ENCODE assay signal across 8 cellular contexts in genomic region chr1:9069324-9070100, GRCh38. TPM values are rescaled to one million over a fixed set of nuclear protein-coding genes. Genes with fewer than 3 reads are reported as not detected.
A peak's percentile ranks its signal among the peaks of the same experiment; 100 is the strongest.
DNase-seq lines count a peak whose midpoint lies in the region; ATAC-seq, FAIRE-seq and TF ChIP-seq lines count a peak whose summit lies in the region.

SLC2A5 (minus strand) TSS chr1:9069635; CDS start chr1:9069536, 99 bp downstream.

- 0 out of 2 replicates have a peak, but pooled peaks have one; percentile 4 for TF ChIP-seq CTCF in GM12875 (IDR thresholded peaks at IDR 0.05; ENCODE audit: borderline replicate concordance, insufficient read depth, low read depth, low read length)
- TF ChIP-seq CTCF in GM12878 (IDR thresholded peaks at IDR 0.05 in 2 of 3, conservative IDR thresholded peaks at IDR 0.05 in 1 of 3; ENCODE audit: control insufficient read depth in 2 of 3, extremely low read depth in 1 of 3, insufficient read depth in 1 of 3, low read depth in 3 of 3, low read length in 3 of 3) = peak in 1 of 3 experiments; percentile 7; a peak in 2 of 6 replicates
- no peak for TF ChIP-seq CTCF in CD4-positive, alpha-beta T cell (IDR thresholded peaks at IDR 0.05)

- no TSS peak for BruUV-seq in GM12878 (replicated peaks; lab: Mats Ljungman, UMichigan)

- H3K9me3 ChIP-seq in GM12878 (replicated peaks; ENCODE audit: control insufficient read depth, insufficient read depth, low read length) (no peaks in the 10 kb centered on the region), muscle layer of duodenum (ENCODE audit: control insufficient read depth in 1 of 2, low read length in 2 of 2) (no peaks in the 10 kb centered on the region)
- no peaks in the 10 kb centered on the region for H3K9me3 ChIP-seq in CD4-positive, alpha-beta T cell (ENCODE audit: control insufficient read depth, low read length)

- peaks cover 40% of the 10 kb centered on the region for H3K79me2 ChIP-seq in GM12878 (ENCODE audit: control insufficient read depth, insufficient read depth, low read length)

- H3K36me3 ChIP-seq in GM12878 (ENCODE audit: control insufficient read depth in 2 of 2, insufficient read depth in 2 of 2, low read length in 1 of 2) (peaks cover 0 to 3% of the 10 kb centered on the region in 2 experiments; a peak in 1 of 4 replicates), muscle layer of duodenum (ENCODE audit: control insufficient read depth in 1 of 2, insufficient read depth in 2 of 2, low read length in 2 of 2) (no peaks in the 10 kb centered on the region)

- POLR2A ChIA-PET in GM12878 (lab: Charles Lee) = interaction anchor here (0.6 to 7.1 kb wide), 7 partner anchors 8 to 972 kb away, joined by 3 to 45 read pairs (median 7); no protein-coding TSS in a partner anchor
- POLR2A ChIA-PET in CD4-positive, alpha-beta T cell (lab: Charles Lee) = no interaction called here

- TF ChIP-seq RAD21 in GM12878 (IDR thresholded peaks at IDR 0.05; ENCODE audit: insufficient read depth, low read depth, low read length) = no peak

- peak; percentile 84 for TF ChIP-seq POLR2A in GM12878 (IDR thresholded peaks at IDR 0.05; ENCODE audit: low read depth, low read length)

- RAD21 ChIA-PET in GM12878 (lab: Charles Lee; ENCODE audit: unreplicated experiment) = interaction anchor here (0.9 to 1.4 kb wide), 6 partner anchors 7 to 58 kb away, joined by 3 to 10 read pairs (median 4); no protein-coding TSS in a partner anchor

- ATAC-seq in GM21526 (IDR thresholded peaks at IDR 0.05; ENCODE audit: low FRiP score, unreplicated experiment) (peak; percentile 84), HG03575 (IDR thresholded peaks at IDR 0.05; ENCODE audit: extremely low read depth, insufficient number of reproducible peaks, low FRiP score, unreplicated experiment) (peak; percentile 59), GM12878 (peak; percentile 88)
- ATAC-seq in CD4-positive, alpha-beta T cell (ENCODE audit: poor library complexity) = no peak

- peaks cover 34% of the 10 kb centered on the region for H3K4me1 ChIP-seq in GM12878 (ENCODE audit: control insufficient read depth, insufficient read depth, low read length)
- peaks cover 14 to 27% of the 10 kb centered on the region in 2 donors for H3K4me1 ChIP-seq in muscle layer of duodenum (ENCODE audit: control insufficient read depth in 1 of 2, insufficient read depth in 2 of 2, low read length in 2 of 2)

- no peak within 1 kb of the TSS for H3K4me3 Mint-ChIP-seq in CD4-positive, alpha-beta T cell

- no peaks in the 10 kb centered on the region for H3K9me3 Mint-ChIP-seq in CD4-positive, alpha-beta T cell

- DNase-seq in GM12878 (ENCODE audit: low read depth, low spot score) (peak; percentile 93), NCI-H1105 (lab: John Stamatoyannopoulos, UW) (no peak), hepatic stellate cell (ENCODE audit: low spot score) (no peak)
- no peak for DNase-seq in CD4-positive, alpha-beta T cell

- H3K27ac Mint-ChIP-seq in CD4-positive, alpha-beta T cell = no peak within 1 kb of the TSS

- peak; percentile 86 to 93; a peak in 2 of 4 replicates for TF ChIP-seq EP300 in GM12878 (IDR thresholded peaks at IDR 0.05; ENCODE audit: borderline replicate concordance in 1 of 2, control insufficient read depth in 1 of 2, low read depth in 2 of 2, low read length in 2 of 2)

- in situ Hi-C loops in GM12878 (cut with MboI) = no loop called here

- peak within 1 kb of the TSS; percentile 49 for H2AFZ ChIP-seq in GM12878 (ENCODE audit: control insufficient read depth, low read depth, low read length)

- 0% methylated on average over 8 of the region's 8 CpGs for WGBS in GM12878 (ENCODE audit: insufficient coverage, insufficient replicate concordance, low lambda C conversion rate, missing lambda C conversion rate)

- intact Hi-C loops in GM12878 (cut with micrococcal nuclease; ENCODE audit: unreplicated experiment) = loop anchor here (1.0 to 2.0 kb wide), 2 partner anchors 9 to 59 kb away; no protein-coding TSS in a partner anchor
- intact Hi-C loops in CD4-positive, alpha-beta T cell (cut with DNase I, micrococcal nuclease) = no loop called here

- no peaks in the 10 kb centered on the region for H3K36me3 Mint-ChIP-seq in CD4-positive, alpha-beta T cell (ENCODE audit: low read depth)

- H4K20me1 ChIP-seq in GM12878 (ENCODE audit: control insufficient read depth, insufficient read depth) = no peaks in the 10 kb centered on the region

- H3K4me1 Mint-ChIP-seq in CD4-positive, alpha-beta T cell (ENCODE audit: low read depth) = peaks cover 6% of the 10 kb centered on the region

- H3K27ac ChIP-seq in GM12878 (ENCODE audit: control insufficient read depth, insufficient read depth) (peak within 1 kb of the TSS; percentile 93), muscle layer of duodenum (ENCODE audit: low read length) (peak within 1 kb of the TSS; percentile 81)
- H3K27ac ChIP-seq in CD4-positive, alpha-beta T cell (ENCODE audit: low read depth, low read length) = no peak within 1 kb of the TSS

- peak; percentile 98 for FAIRE-seq in GM12878 (lab: Jason Lieb, UNC)

- peak within 1 kb of the TSS; percentile 99 for H3K4me2 ChIP-seq in GM12878 (ENCODE audit: control insufficient read depth, insufficient read depth)

- H3K27me3 ChIP-seq in GM12878 (replicated peaks in 1 of 2; ENCODE audit: control insufficient read depth in 2 of 2, insufficient read depth in 2 of 2, low read length in 1 of 2) (no peaks in the 10 kb centered on the region), muscle layer of duodenum (ENCODE audit: low read depth, low read length) (no peaks in the 10 kb centered on the region)
- H3K27me3 ChIP-seq in CD4-positive, alpha-beta T cell (ENCODE audit: control insufficient read depth, insufficient read depth, low read length) = no peaks in the 10 kb centered on the region

- SMC1A ChIA-PET in GM12878 (lab: Charles Lee; ENCODE audit: uncharacterized antibody, unreplicated experiment) = interaction anchor here (1.0 to 2.3 kb wide), 5 partner anchors 8 to 32 kb away, joined by 4 to 11 read pairs (median 4); no protein-coding TSS in a partner anchor

- peaks cover 15% of the 10 kb centered on the region for H3K27me3 Mint-ChIP-seq in CD4-positive, alpha-beta T cell

- peak within 1 kb of the TSS; percentile 87 for H3K9ac ChIP-seq in GM12878 (ENCODE audit: control insufficient read depth, insufficient read depth, low read length)

- peak within 1 kb of the TSS; percentile 57 for H3K4me3 ChIP-seq in GM12875 (ENCODE audit: low read depth, low read length)
- peak within 1 kb of the TSS; percentile 79 for H3K4me3 ChIP-seq in GM12878
- H3K4me3 ChIP-seq in muscle layer of duodenum (ENCODE audit: low read depth in 1 of 2, low read length in 2 of 2) = peak within 1 kb of the TSS; percentile 43 to 53

- CTCF ChIA-PET in GM12878 (lab: Yijun Ruan, JAX) = interaction anchor here (0.6 to 2.9 kb wide), 7 partner anchors 8 to 334 kb away, joined by 3 to 13 read pairs (median 4); no protein-coding TSS in a partner anchor
- CTCF ChIA-PET in CD4-positive, alpha-beta T cell (lab: Charles Lee) = no interaction called here

TF ChIP-seq in GM12878, 131 proteins besides CTCF, POLR2A, EP300 and RAD21 (continues in another document):
- TF ChIP-seq ATF2 (IDR thresholded peaks at IDR 0.05; ENCODE audit: low read length) = peak; percentile 82
- TF ChIP-seq PKNOX1 (IDR thresholded peaks at IDR 0.05) = peak; percentile 42; the same call in 1 of the 2 replicates
- no peak for TF ChIP-seq NR2C1 (IDR thresholded peaks at IDR 0.05)
- TF ChIP-seq MEF2A (IDR thresholded peaks at IDR 0.05; ENCODE audit: insufficient read depth, low read depth, low read length) = peak; percentile 83
- no peak for TF ChIP-seq MAX (IDR thresholded peaks at IDR 0.05; ENCODE audit: low read depth, low read length)

RNA-seq across cellular contexts. Expression of gene SLC2A5, which starts in this region (rescaled TPM):
- 209 and 221 TPM in 2 replicates for total RNA-seq in GM12878 (2013; cell fraction: nucleolus; rRNA removed)
- 20.1 and 24.2 TPM in 2 replicates for total RNA-seq in GM12878 (2014; rRNA removed)
- 10.6 and 12.3 TPM in 2 replicates for total RNA-seq in GM12878 (2014; rRNA removed; fragmentation: Illumina TruSeq; extraction: Trizol)
- total RNA-seq in GM12878 (2021) = 30.9 and 32.3 TPM in 2 replicates
- 47.3 TPM for polyA plus RNA-seq in GM12878 (2011; ENCODE audit: low read depth)
- 60.0 and 76.6 TPM in 2 replicates for polyA plus RNA-seq in GM12878 (2011; rRNA removed)
- 47.9 and 67.2 TPM in 2 replicates for polyA plus RNA-seq in GM12878 (2011; cell fraction: cytosol; rRNA removed)
- polyA plus RNA-seq in GM12878 (2011; cell fraction: nucleus; rRNA removed) = 282 and 381 TPM in 2 replicates
- 32.5 and 62.6 TPM in 2 replicates for polyA plus RNA-seq in GM12878 (2012)
- 28.7 and 37.7 TPM in 2 replicates for polyA plus RNA-seq in GM12878 (2014; fragmentation: Illumina TruSeq; extraction: Trizol)
- 1 to 10 TPM; 4.5 to 5.2 TPM for polyA plus RNA-seq in GM12878 (2014; fragmentation: Nextera tagmentation; extraction: Ambion mirVana)
- polyA plus RNA-seq in GM12878 (2014; rRNA removed) = 24.7 and 27.4 TPM in 2 replicates
- polyA plus RNA-seq in GM12878 (2016; fragmentation: Nextera tagmentation; extraction: Ambion mirVana) = 10 to 100 TPM; 19.9 to 23.5 TPM
- 81.5 and 87.0 TPM in 2 replicates for polyA minus RNA-seq in GM12878 (2011; rRNA and poly(A)+ RNA removed)
- polyA minus RNA-seq in GM12878 (2011; cell fraction: cytosol; rRNA and poly(A)+ RNA removed) = 26.9 and 29.1 TPM in 2 replicates
- polyA minus RNA-seq in GM12878 (2011; cell fraction: nucleus; rRNA and poly(A)+ RNA removed) = 43.3 and 45.3 TPM in 2 replicates
- not detected for total RNA-seq in CD4-positive, alpha-beta T cell

Comparison
In these comparisons a context has a peak if more than half of its experiments do, and no peak if none do; other contexts are left out.
1. RNA of gene SLC2A5 (total RNA-seq): 10.6 to 221 TPM in GM12878; not detected in CD4-positive, alpha-beta T cell; every median in the first group is over 10 times any median in the second.
2. Peak in every context shown above with its lines, with median percentiles within 50 percentile points of each other: H3K4me3 ChIP-seq.